In the genomic region with DNA sequence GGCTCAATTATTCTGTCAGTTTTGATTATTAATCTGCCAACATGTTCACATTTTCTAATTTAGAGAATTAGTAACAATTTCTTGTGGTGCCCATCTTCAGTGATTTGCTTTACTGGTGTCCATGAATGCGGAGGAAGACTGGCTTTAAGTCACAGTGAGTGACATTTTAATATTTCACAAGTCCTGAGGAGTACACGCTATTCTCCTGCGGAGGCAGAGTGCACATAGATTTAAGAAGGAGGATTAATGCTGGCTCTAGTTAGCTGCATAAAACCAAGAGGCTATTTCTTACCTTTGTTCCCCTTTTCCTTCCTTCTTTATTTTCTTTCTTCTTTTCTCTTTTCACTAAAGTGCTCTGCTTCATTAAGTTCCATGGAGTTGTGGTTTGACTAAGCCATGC, we compare ENCODE assay signal across 14 cellular contexts.
DNase-seq lines count a peak whose midpoint lies in the region; ATAC-seq and TF ChIP-seq lines count a peak whose summit lies in the region.
"Had no signal": no experiment of that assay in that cellular context is flagged by ENCODE, and none has a peak within 500 bp of the region (broad histone marks: within the 10 kb centered on the region; RNA-seq: fewer than 3 reads in every experiment).

No MANE protein-coding gene starts in this region.

- H3K36me3 ChIP-seq in neural cell (ENCODE audit: insufficient read depth, low read length): no peaks in the 10 kb centered on the region
- H3K36me3 ChIP-seq: HAP-1 had no signal

- DNase-seq in HEK293T (ENCODE audit: extremely low spot score): no peak
- peak; percentile 14 for DNase-seq in putamen (ENCODE audit: low spot score)
- DNase-seq: C1 segment of cervical spinal cord; Calu3; CD4-positive, alpha-beta T cell; DMS 273 treated with DMSO at 0.1 percent for 48 hours; HFFc6 had no signal

- H3K4me2 ChIP-seq in neural cell (ENCODE audit: low read length): no peak overlapping the region

- no peak for TF ChIP-seq CTCF in brain (conservative IDR thresholded peaks at IDR 0.05)
- TF ChIP-seq CTCF in neural cell (IDR thresholded peaks at IDR 0.05; ENCODE audit: poor library complexity, severe bottlenecking): peak; percentile 54

- H3K9me3 ChIP-seq in neural cell (ENCODE audit: low read length): no peaks in the 10 kb centered on the region
- H3K9me3 ChIP-seq: HAP-1 had no signal

- H3K27me3 Mint-ChIP-seq in brain: no peaks in the 10 kb centered on the region
- H3K27me3 Mint-ChIP-seq: B cell; CD4-positive, alpha-beta T cell had no signal

- POLR2A ChIA-PET in HEK293T (lab: Yijun Ruan, JAX): no interaction called here

- H3K9me3 Mint-ChIP-seq in brain: no peaks in the 10 kb centered on the region

- no peak overlapping the region for H3K9ac ChIP-seq in neural cell (ENCODE audit: low read length)

- no peak overlapping the region for H3K4me3 ChIP-seq in neural cell (ENCODE audit: low read length)
- H3K4me3 ChIP-seq: HAP-1 had no signal

- ATAC-seq in HG03469 (IDR thresholded peaks at IDR 0.05; ENCODE audit: unreplicated experiment): no peak
- no peak for ATAC-seq in GM21367 (IDR thresholded peaks at IDR 0.05; ENCODE audit: unreplicated experiment)
- ATAC-seq in HG03196 (IDR thresholded peaks at IDR 0.05; ENCODE audit: unreplicated experiment): no peak

- no peaks in the 10 kb centered on the region for H4K20me1 ChIP-seq in neural cell (ENCODE audit: insufficient read depth)

- H3K4me1 Mint-ChIP-seq in brain: peaks cover 14% of the 10 kb centered on the region
- H3K4me1 Mint-ChIP-seq: B cell had no signal

- peak; percentile 55 for TF ChIP-seq RAD21 in neural cell (conservative IDR thresholded peaks at IDR 0.05)

- no peaks in the 10 kb centered on the region for H3K36me3 Mint-ChIP-seq in brain

- H3K27ac Mint-ChIP-seq in brain: peak overlapping the region in 3 of 5 experiments; percentile 20 to 28 (median 27)
- H3K27ac Mint-ChIP-seq: B cell; CD4-positive, alpha-beta T cell; HFFc6 had no signal

- H2AFZ ChIP-seq in neural cell (ENCODE audit: low read depth, low read length): no peak overlapping the region

- no peaks in the 10 kb centered on the region for H3K27me3 ChIP-seq in neural cell (ENCODE audit: insufficient read depth, low read depth, low read length)

- no peaks in the 10 kb centered on the region for H3F3A ChIP-seq in neural cell (ENCODE audit: insufficient read depth, low read length, poor library complexity, severe bottlenecking)

- no peaks in the 10 kb centered on the region for H3K9me2 ChIP-seq in neural cell (ENCODE audit: insufficient read depth, low read length)

- TF ChIP-seq EP300 in neural cell (conservative IDR thresholded peaks at IDR 0.05; ENCODE audit: poor library complexity, severe bottlenecking): no peak

- no peaks in the 10 kb centered on the region for H3K79me2 ChIP-seq in neural cell (replicated peaks; ENCODE audit: insufficient read depth, low read length)

- no peak overlapping the region for H3K27ac ChIP-seq in neural cell (ENCODE audit: low read length)

- CTCF ChIA-PET in HEK293T (lab: Yijun Ruan, JAX): no interaction called here

- no peak overlapping the region for H3K4me3 Mint-ChIP-seq in brain
- H3K4me3 Mint-ChIP-seq: B cell; CD4-positive, alpha-beta T cell; HFFc6 had no signal

TF ChIP-seq in HEK293T, 16 proteins besides CTCF, POLR2A, EP300 and RAD21:
- TF ChIP-seq SUZ12 (IDR thresholded peaks at IDR 0.05) (no peak), BHLHE40 (IDR thresholded peaks at IDR 0.05; ENCODE audit: borderline replicate concordance) (no peak), L3MBTL2 (conservative IDR thresholded peaks at IDR 0.05) (no peak)
- TF ChIP-seq, protein P1, sequence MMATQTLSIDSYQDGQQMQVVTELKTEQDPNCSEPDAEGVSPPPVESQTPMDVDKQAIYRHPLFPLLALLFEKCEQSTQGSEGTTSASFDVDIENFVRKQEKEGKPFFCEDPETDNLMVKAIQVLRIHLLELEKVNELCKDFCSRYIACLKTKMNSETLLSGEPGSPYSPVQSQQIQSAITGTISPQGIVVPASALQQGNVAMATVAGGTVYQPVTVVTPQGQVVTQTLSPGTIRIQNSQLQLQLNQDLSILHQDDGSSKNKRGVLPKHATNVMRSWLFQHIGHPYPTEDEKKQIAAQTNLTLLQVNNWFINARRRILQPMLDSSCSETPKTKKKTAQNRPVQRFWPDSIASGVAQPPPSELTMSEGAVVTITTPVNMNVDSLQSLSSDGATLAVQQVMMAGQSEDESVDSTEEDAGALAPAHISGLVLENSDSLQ (IDR thresholded peaks at IDR 0.05): peak; percentile 31; the same call in 1 of the 2 replicates

TF ChIP-seq in neural cell, 6 proteins besides CTCF, POLR2A, EP300 and RAD21:
- TF ChIP-seq EZH2 (IDR thresholded peaks at IDR 0.05; ENCODE audit: borderline replicate concordance, insufficient read depth, low read length, poor library complexity, severe bottlenecking) (no peak), POLR2AphosphoS5 (IDR thresholded peaks at IDR 0.05) (no peak), SMC3 (conservative IDR thresholded peaks at IDR 0.05; ENCODE audit: poor library complexity) (no peak), TAF1 (IDR thresholded peaks at IDR 0.05; ENCODE audit: low read depth) (no peak), MXI1 (conservative IDR thresholded peaks at IDR 0.05; ENCODE audit: poor library complexity, severe bottlenecking) (no peak)
- TF ChIP-seq, protein P2, sequence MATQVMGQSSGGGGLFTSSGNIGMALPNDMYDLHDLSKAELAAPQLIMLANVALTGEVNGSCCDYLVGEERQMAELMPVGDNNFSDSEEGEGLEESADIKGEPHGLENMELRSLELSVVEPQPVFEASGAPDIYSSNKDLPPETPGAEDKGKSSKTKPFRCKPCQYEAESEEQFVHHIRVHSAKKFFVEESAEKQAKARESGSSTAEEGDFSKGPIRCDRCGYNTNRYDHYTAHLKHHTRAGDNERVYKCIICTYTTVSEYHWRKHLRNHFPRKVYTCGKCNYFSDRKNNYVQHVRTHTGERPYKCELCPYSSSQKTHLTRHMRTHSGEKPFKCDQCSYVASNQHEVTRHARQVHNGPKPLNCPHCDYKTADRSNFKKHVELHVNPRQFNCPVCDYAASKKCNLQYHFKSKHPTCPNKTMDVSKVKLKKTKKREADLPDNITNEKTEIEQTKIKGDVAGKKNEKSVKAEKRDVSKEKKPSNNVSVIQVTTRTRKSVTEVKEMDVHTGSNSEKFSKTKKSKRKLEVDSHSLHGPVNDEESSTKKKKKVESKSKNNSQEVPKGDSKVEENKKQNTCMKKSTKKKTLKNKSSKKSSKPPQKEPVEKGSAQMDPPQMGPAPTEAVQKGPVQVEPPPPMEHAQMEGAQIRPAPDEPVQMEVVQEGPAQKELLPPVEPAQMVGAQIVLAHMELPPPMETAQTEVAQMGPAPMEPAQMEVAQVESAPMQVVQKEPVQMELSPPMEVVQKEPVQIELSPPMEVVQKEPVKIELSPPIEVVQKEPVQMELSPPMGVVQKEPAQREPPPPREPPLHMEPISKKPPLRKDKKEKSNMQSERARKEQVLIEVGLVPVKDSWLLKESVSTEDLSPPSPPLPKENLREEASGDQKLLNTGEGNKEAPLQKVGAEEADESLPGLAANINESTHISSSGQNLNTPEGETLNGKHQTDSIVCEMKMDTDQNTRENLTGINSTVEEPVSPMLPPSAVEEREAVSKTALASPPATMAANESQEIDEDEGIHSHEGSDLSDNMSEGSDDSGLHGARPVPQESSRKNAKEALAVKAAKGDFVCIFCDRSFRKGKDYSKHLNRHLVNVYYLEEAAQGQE (IDR thresholded peaks at IDR 0.05; ENCODE audit: borderline replicate concordance): no peak
